9 cellular contexts compared by ENCODE assay signal in genomic region chr22:39350803-39351688, GRCh38. TPM values are rescaled to one million over a fixed set of nuclear protein-coding genes. Genes with fewer than 3 reads are reported as not detected.
A peak's percentile ranks its signal among the peaks of the same experiment; 100 is the strongest.
DNase-seq lines count a peak whose midpoint lies in the region; ATAC-seq and TF ChIP-seq lines count a peak whose summit lies in the region.
"Had no signal": no experiment of that assay in that cellular context is flagged by ENCODE, and none has a peak within 500 bp of the region (broad histone marks: within the 10 kb centered on the region; RNA-seq: fewer than 3 reads in every experiment).

No MANE protein-coding gene starts in this region.

- H3K9me3 ChIP-seq in Caco-2 (no peaks in the 10 kb centered on the region), Panc1 (ENCODE audit: control insufficient read depth, insufficient read depth, low read depth, low read length) (no peaks in the 10 kb centered on the region), psoas muscle (no peaks in the 10 kb centered on the region)
- H3K9me3 ChIP-seq: right lobe of liver had no signal

- no peaks in the 10 kb centered on the region for H3K27me3 Mint-ChIP-seq in Caco-2 (ENCODE audit: insufficient read depth, unreplicated experiment)

- H3K27me3 ChIP-seq in Caco-2 (replicated peaks; ENCODE audit: control insufficient read depth, insufficient read depth, low read length): no peaks in the 10 kb centered on the region
- no peaks in the 10 kb centered on the region for H3K27me3 ChIP-seq in Panc1 (ENCODE audit: control insufficient read depth, insufficient read depth, low read length)
- no peaks in the 10 kb centered on the region for H3K27me3 ChIP-seq in psoas muscle (ENCODE audit: insufficient read depth in 3 of 3, low read length in 2 of 3)
- H3K27me3 ChIP-seq: right lobe of liver had no signal

- H3K4me1 Mint-ChIP-seq in Caco-2 (ENCODE audit: low read depth, unreplicated experiment): no peaks in the 10 kb centered on the region

- TF ChIP-seq CTCF in Caco-2 (IDR thresholded peaks at IDR 0.05; ENCODE audit: insufficient read depth in 1 of 2, low read depth in 1 of 2, low read length in 1 of 2, severe bottlenecking in 1 of 2, unreplicated experiment in 1 of 2) (no peak), Panc1 (IDR thresholded peaks at IDR 0.05) (no peak), fibroblast of pulmonary artery (IDR thresholded peaks at IDR 0.05; ENCODE audit: low read length, missing control alignments) (no peak), psoas muscle (IDR thresholded peaks at IDR 0.05) (no peak)

- H3K4me3 Mint-ChIP-seq in Caco-2 (ENCODE audit: unreplicated experiment): peak overlapping the region; percentile 80

- CTCF ChIA-PET in Caco-2 (lab: Charles Lee): no interaction called here
- CTCF ChIA-PET in Panc1 (lab: Charles Lee): interaction anchor here (0.5 kb wide), 1 partner anchor 163 kb away, joined by 4 read pairs; no protein-coding TSS in a partner anchor

- TSS peak; percentile 24 for BruUV-seq in Caco-2 (replicated peaks; lab: Mats Ljungman, UMichigan)
- BruUV-seq in Panc1 (replicated peaks; lab: Mats Ljungman, UMichigan): no TSS peak

- peak overlapping the region; percentile 85 for H3K4me3 ChIP-seq in Caco-2 (ENCODE audit: low read depth, low read length)
- H3K4me3 ChIP-seq in Panc1 (ENCODE audit: low read depth in 2 of 2, low read length in 2 of 2): peak overlapping the region; percentile 45 to 50; a peak in 3 of 4 replicates
- H3K4me3 ChIP-seq in fibroblast of pulmonary artery (replicated peaks; ENCODE audit: low read depth, low read length): peak overlapping the region; percentile 57
- H3K4me3 ChIP-seq in psoas muscle: peak overlapping the region; percentile 84

- H3K36me3 ChIP-seq in Caco-2 (ENCODE audit: control insufficient read depth, insufficient read depth, low read length) (no peaks in the 10 kb centered on the region; the same call in 1 of the 2 replicates), Panc1 (ENCODE audit: control insufficient read depth, insufficient read depth, low read length) (no peaks in the 10 kb centered on the region), psoas muscle (ENCODE audit: insufficient read depth in 1 of 2, low read depth in 1 of 2) (no peaks in the 10 kb centered on the region)
- H3K36me3 ChIP-seq: right lobe of liver had no signal

- no peak overlapping the region for H3K27ac Mint-ChIP-seq in Caco-2 (ENCODE audit: unreplicated experiment)

- in situ Hi-C loops in Panc1 (cut with HindIII; ENCODE audit: low pct_unique_long_range_greater_than_20kb, low sequenced_read_pairs): no loop called here

- POLR2A ChIA-PET in Caco-2 (lab: Charles Lee) (no interaction called here), Panc1 (lab: Charles Lee) (no interaction called here)

- H3K9me3 Mint-ChIP-seq in Caco-2 (ENCODE audit: unreplicated experiment): no peaks in the 10 kb centered on the region

- no peaks in the 10 kb centered on the region for H3K4me1 ChIP-seq in Caco-2
- H3K4me1 ChIP-seq in Panc1 (ENCODE audit: control insufficient read depth, insufficient read depth, low read length): peaks cover 19% of the 10 kb centered on the region
- H3K4me1 ChIP-seq in psoas muscle: peaks cover 7% of the 10 kb centered on the region

- no peaks in the 10 kb centered on the region for H3K36me3 Mint-ChIP-seq in Caco-2 (ENCODE audit: insufficient read depth, unreplicated experiment)

- no peak for DNase-seq in Caco-2
- DNase-seq in Panc1 (ENCODE audit: low read depth, low spot score): no peak
- DNase-seq in fibroblast of pulmonary artery (ENCODE audit: low read depth): no peak
- DNase-seq in psoas muscle: no peak
- no peak for DNase-seq in NCI-H446 treated with DMSO at 0.1 percent for 48 hours (lab: John Stamatoyannopoulos, UW)
- no peak for DNase-seq in DMS 273 (lab: John Stamatoyannopoulos, UW; ENCODE audit: unreplicated experiment)
- no peak for DNase-seq in RPMI8226

- WGBS in psoas muscle, 3 donors: 63 to 76% (median 69%) methylated on average over 13 of the region's 13 CpGs

- ATAC-seq in Panc1: no peak
- peak in 3 of 4 donors; percentile 2 to 23 (median 17) for ATAC-seq in psoas muscle
- no peak for ATAC-seq in GM18858 (IDR thresholded peaks at IDR 0.05; ENCODE audit: unreplicated experiment)

- intact Hi-C loops in Caco-2 (cut with micrococcal nuclease; ENCODE audit: unreplicated experiment): no loop called here
- intact Hi-C loops in Panc1 (cut with micrococcal nuclease; ENCODE audit: unreplicated experiment): no loop called here
- intact Hi-C loops in psoas muscle (cut with DNase I): no loop called here

- H3K27ac ChIP-seq in Panc1 (ENCODE audit: low read length) (no peak overlapping the region; the same call in none of the 2 replicates), psoas muscle (peak overlapping the region; percentile 71)
- H3K27ac ChIP-seq: right lobe of liver had no signal

RNA-seq across cellular contexts. Expression of gene SYNGR1, which starts 1.3 kb away (rescaled TPM):
- total RNA-seq in Caco-2 (2022) (20.2 and 21.9 TPM in 2 replicates), Panc1 (2021; ENCODE audit: unreplicated experiment) (17.8 TPM), psoas muscle (10 to 100 TPM; 15.3 to 20.4 (median 16.0) TPM)
- 47.0 TPM for polyA plus RNA-seq in Panc1 (2012; ENCODE audit: insufficient read length)
- polyA plus RNA-seq in psoas muscle: 10 to 100 TPM; 28.5 to 39.9 (median 37.1) TPM

RNA-seq across cellular contexts. Expression of gene RPL3, which starts 31.6 kb away (rescaled TPM):
- total RNA-seq in Caco-2 (2022) (1,668 and 1,699 TPM in 2 replicates), Panc1 (2021; ENCODE audit: unreplicated experiment) (885 TPM), psoas muscle (100 to 1,000 TPM; 266 to 539 (median 329) TPM)
- 1,559 TPM for polyA plus RNA-seq in Panc1 (2012; ENCODE audit: insufficient read length)
- 1,000 to 10,000 TPM in 1 of 3 donors, 100 to 1,000 TPM in 2; 470 to 1,471 (median 727) TPM for polyA plus RNA-seq in psoas muscle

RNA-seq across cellular contexts. Expression of gene TAB1, which starts 48.5 kb away (rescaled TPM):
- total RNA-seq in Caco-2 (2022) (25.7 and 26.1 TPM in 2 replicates), Panc1 (2021; ENCODE audit: unreplicated experiment) (18.9 TPM), psoas muscle (10 to 100 TPM in 3 of 4 donors, 1 to 10 TPM in 1; 9.7 to 22.1 (median 17.3) TPM)
- polyA plus RNA-seq in Panc1 (2012; ENCODE audit: insufficient read length): 20.9 TPM
- polyA plus RNA-seq in psoas muscle: 10 to 100 TPM; 10.4 to 17.4 (median 12.8) TPM

Comparison
In these comparisons a context has a peak if more than half of its experiments do, and no peak if none do; other contexts are left out.
1. ATAC-seq: peak in psoas muscle (3 of 4); none in Panc1 (single experiment) and GM18858 (single experiment).
2. Peak in every context shown above with its lines, with median percentiles within 50 percentile points of each other: H3K4me3 ChIP-seq.